ENCODE assay signal across 18 cellular contexts in the genomic region with DNA sequence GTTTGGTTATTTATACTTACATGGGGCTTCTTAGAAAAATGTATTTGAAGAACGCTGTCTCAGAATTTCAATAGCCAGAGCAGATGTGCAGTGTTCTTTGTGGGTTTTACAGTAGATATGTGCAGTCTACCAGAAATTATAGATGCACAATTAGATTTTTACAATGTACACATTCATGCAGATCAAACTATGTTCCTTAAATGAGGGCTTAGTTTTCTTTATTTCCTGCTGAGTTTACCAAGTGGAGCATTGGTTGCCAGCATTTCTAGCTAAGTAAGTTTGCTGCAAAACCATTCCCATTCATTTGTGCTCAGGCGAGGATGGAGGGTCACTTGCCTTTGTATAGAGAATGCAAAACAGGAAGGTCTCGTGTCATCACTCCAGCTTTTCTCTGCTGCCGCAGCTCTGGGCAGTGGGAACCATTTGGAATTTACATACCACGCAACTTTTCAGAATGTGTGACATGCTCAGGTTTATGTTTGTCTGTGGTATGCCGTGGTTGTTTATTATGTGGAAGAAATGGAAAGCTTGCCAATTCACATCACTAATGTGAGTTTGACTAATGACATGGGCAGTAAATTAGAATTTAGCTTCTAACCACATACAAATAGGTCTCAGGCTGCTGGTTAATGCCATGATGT.
A peak's percentile ranks its signal among the peaks of the same experiment; 100 is the strongest.
DNase-seq lines count a peak whose midpoint lies in the region; TF ChIP-seq lines count a peak whose summit lies in the region.
"Had no signal": no experiment of that assay in that cellular context is flagged by ENCODE, and none has a peak within 500 bp of the region (broad histone marks: within the 10 kb centered on the region; RNA-seq: fewer than 3 reads in every experiment).

No MANE protein-coding gene starts in this region.

- no peak for TF ChIP-seq POLR2A in adrenal gland (IDR thresholded peaks at IDR 0.05)

- intact Hi-C loops in Caco-2 (cut with micrococcal nuclease; ENCODE audit: unreplicated experiment): no loop called here
- intact Hi-C loops in adrenal gland (cut with DNase I): no loop called here

- H3K27ac Mint-ChIP-seq in Caco-2 (ENCODE audit: unreplicated experiment): no peak overlapping the region
- H3K27ac Mint-ChIP-seq: type B pancreatic cell had no signal

- H3K79me2 ChIP-seq in trophoblast cell (ENCODE audit: control insufficient read depth, insufficient read depth, low read length, poor library complexity): no peaks in the 10 kb centered on the region

- H3K27me3 ChIP-seq in trophoblast cell (ENCODE audit: insufficient read depth, low read length) (no peaks in the 10 kb centered on the region), Caco-2 (replicated peaks; ENCODE audit: control insufficient read depth, insufficient read depth, low read length) (no peaks in the 10 kb centered on the region; the same call in 1 of the 2 replicates), adrenal gland (no peaks in the 10 kb centered on the region)
- H3K27me3 ChIP-seq: body of pancreas, heart right ventricle, SJSA1 had no signal

- H3K4me1 ChIP-seq in HEK293 (ENCODE audit: control insufficient read depth, insufficient read depth, low read length) (peaks cover 6% of the 10 kb centered on the region), trophoblast cell (ENCODE audit: control insufficient read depth in 1 of 2, insufficient read depth in 2 of 2, low read length in 2 of 2) (peaks cover 0 to 2% of the 10 kb centered on the region in 2 experiments), Caco-2 (no peaks in the 10 kb centered on the region), adrenal gland (replicated peaks in 1 of 2) (no peaks in the 10 kb centered on the region)
- H3K4me1 ChIP-seq: body of pancreas had no signal

- no peak overlapping the region for H3K18ac ChIP-seq in trophoblast cell (ENCODE audit: low read length)

- no peak overlapping the region for H3K4ac ChIP-seq in trophoblast cell (ENCODE audit: low read depth, low read length)

- H2BK12ac ChIP-seq in trophoblast cell (ENCODE audit: low read length): no peak overlapping the region

- no peak overlapping the region for H3K9ac ChIP-seq in trophoblast cell (ENCODE audit: low read length)

- no peak overlapping the region for H2AFZ ChIP-seq in trophoblast cell (ENCODE audit: insufficient read depth, low read length, poor library complexity)

- no peak overlapping the region for H2BK5ac ChIP-seq in trophoblast cell (ENCODE audit: low read depth, low read length, poor library complexity)

- no peak overlapping the region for H2AK5ac ChIP-seq in trophoblast cell (ENCODE audit: low read length)

- H2BK120ac ChIP-seq in trophoblast cell (ENCODE audit: insufficient read depth, low read length, poor library complexity): no peak overlapping the region

- no peak overlapping the region for H3K14ac ChIP-seq in trophoblast cell (ENCODE audit: low read length)

- H3K36me3 ChIP-seq in HEK293 (ENCODE audit: control insufficient read depth in 2 of 2, insufficient read depth in 1 of 2, low read length in 2 of 2) (no peaks in the 10 kb centered on the region), trophoblast cell (ENCODE audit: control insufficient read depth in 1 of 2, insufficient read depth in 2 of 2, low read length in 2 of 2) (no peaks in the 10 kb centered on the region), Caco-2 (ENCODE audit: control insufficient read depth, insufficient read depth, low read length) (no peaks in the 10 kb centered on the region), adrenal gland (replicated peaks in 1 of 2) (no peaks in the 10 kb centered on the region)
- H3K36me3 ChIP-seq: SJSA1 had no signal

- no TSS peak for BruUV-seq in Caco-2 (replicated peaks; lab: Mats Ljungman, UMichigan)

- POLR2A ChIA-PET in HEK293 (lab: Yijun Ruan, JAX) (no interaction called here), Caco-2 (lab: Charles Lee) (no interaction called here)

- H3K4me3 Mint-ChIP-seq in Caco-2 (ENCODE audit: unreplicated experiment): no peak overlapping the region
- H3K4me3 Mint-ChIP-seq: type B pancreatic cell had no signal

- no peak overlapping the region for H3K4me2 ChIP-seq in trophoblast cell (ENCODE audit: low read length)

- H4K91ac ChIP-seq in trophoblast cell (ENCODE audit: low read depth, low read length): no peak overlapping the region

- CTCF ChIA-PET in HEK293 (lab: Yijun Ruan, JAX) (interaction anchor here (0.7 kb wide), 1 partner anchor 79 kb away, joined by 4 read pairs; no protein-coding TSS in a partner anchor), Caco-2 (lab: Charles Lee) (no interaction called here)

- no CpG with 5 or more reads among the region's 6 CpGs for WGBS in trophoblast cell (ENCODE audit: extremely low coverage, insufficient coverage, insufficient read length)
- WGBS in adrenal gland, 4 donors: 68 to 76% (median 72%) methylated on average over 6 of the region's 6 CpGs

- no peaks in the 10 kb centered on the region for H3K4me1 Mint-ChIP-seq in Caco-2 (ENCODE audit: low read depth, unreplicated experiment)

- no peak for TF ChIP-seq CTCF in HEK293 (tag by site-specific recombination; IDR thresholded peaks at IDR 0.05)
- TF ChIP-seq CTCF in Caco-2 (IDR thresholded peaks at IDR 0.05; ENCODE audit: insufficient read depth in 1 of 2, low read depth in 1 of 2, low read length in 1 of 2, severe bottlenecking in 1 of 2, unreplicated experiment in 1 of 2): no peak
- no peak for TF ChIP-seq CTCF in adrenal gland (IDR thresholded peaks at IDR 0.05)

- H3K27me3 Mint-ChIP-seq in Caco-2 (ENCODE audit: insufficient read depth, unreplicated experiment): no peaks in the 10 kb centered on the region
- H3K27me3 Mint-ChIP-seq: type B pancreatic cell had no signal

- H4K12ac ChIP-seq in trophoblast cell (ENCODE audit: low read depth, low read length): no peak overlapping the region

- H3K23ac ChIP-seq in trophoblast cell (ENCODE audit: low read length): no peak overlapping the region

- H3K4me3 ChIP-seq in HEK293 (ENCODE audit: low read depth, low read length) (no peak overlapping the region), trophoblast cell (ENCODE audit: low read depth, low read length) (no peak overlapping the region), Caco-2 (ENCODE audit: low read depth, low read length) (no peak overlapping the region), adrenal gland (no peak overlapping the region)
- H3K4me3 ChIP-seq: body of pancreas, heart right ventricle, SJSA1 had no signal

- no peaks in the 10 kb centered on the region for H3K79me1 ChIP-seq in trophoblast cell (ENCODE audit: low read length)

- no peak overlapping the region for H4K8ac ChIP-seq in trophoblast cell (ENCODE audit: low read depth, low read length)

- no peaks in the 10 kb centered on the region for H3K9me3 ChIP-seq in HEK293 (ENCODE audit: control insufficient read depth, insufficient read depth, low read depth, low read length)
- no peaks in the 10 kb centered on the region for H3K9me3 ChIP-seq in trophoblast cell (ENCODE audit: insufficient read depth, low read depth, low read length)
- no peaks in the 10 kb centered on the region for H3K9me3 ChIP-seq in Caco-2
- H3K9me3 ChIP-seq in adrenal gland (replicated peaks in 1 of 3): no peaks in the 10 kb centered on the region
- H3K9me3 ChIP-seq: body of pancreas, heart right ventricle, SJSA1 had no signal

- H3K36me3 Mint-ChIP-seq in Caco-2 (ENCODE audit: insufficient read depth, unreplicated experiment): no peaks in the 10 kb centered on the region
- H3K36me3 Mint-ChIP-seq: type B pancreatic cell had no signal

- DNase-seq in NCI-H526 treated with DMSO at 0.1 percent for 48 hours (lab: John Stamatoyannopoulos, UW) (peak; percentile 95), trophoblast cell (peak; percentile 24 to 57), T1000 (lab: John Stamatoyannopoulos, UW) (no peak), Caco-2 (no peak), adrenal gland (no peak)
- DNase-seq in activated CD4-positive, alpha-beta T cell treated with anti-CD3 and anti-CD28 coated beads, Interleukin-2, amount 50 U/mL, for 4 hours: no peak
- DNase-seq: activated CD4-positive, alpha-beta T cell treated with anti-CD3 and anti-CD28 coated beads for 48 hours; activated CD8-positive, alpha-beta memory T cell treated with anti-CD3 and anti-CD28 coated beads, Interleukin-2, amount 50 U/mL, for 48 hours; activated gamma-delta T cell treated with Interleukin-2 at 50 U/mL for 16 hours; body of pancreas; heart right ventricle; KG1; NCI-H1105 treated with DMSO at 0.1 percent for 48 hours; stimulated activated naive CD4-positive, alpha-beta T cell treated with Interleukin-2 at 50 U/mL for 16 hours had no signal

- H3K27ac ChIP-seq in HEK293 (ENCODE audit: extremely low read depth, low read depth, low read length): no peak overlapping the region
- H3K27ac ChIP-seq in cingulate gyrus (ENCODE audit: low read depth, low read length): peak overlapping the region; percentile 51
- no peak overlapping the region for H3K27ac ChIP-seq in trophoblast cell (ENCODE audit: low read depth, low read length)
- H3K27ac ChIP-seq in adrenal gland: no peak overlapping the region
- H3K27ac ChIP-seq: body of pancreas, heart right ventricle, SJSA1 had no signal

- no peaks in the 10 kb centered on the region for H3K9me3 Mint-ChIP-seq in Caco-2 (ENCODE audit: unreplicated experiment)
- H3K9me3 Mint-ChIP-seq: type B pancreatic cell had no signal

TF ChIP-seq in HEK293, 187 proteins besides CTCF, POLR2A, EP300 and RAD21:
- TF ChIP-seq, protein P1, sequence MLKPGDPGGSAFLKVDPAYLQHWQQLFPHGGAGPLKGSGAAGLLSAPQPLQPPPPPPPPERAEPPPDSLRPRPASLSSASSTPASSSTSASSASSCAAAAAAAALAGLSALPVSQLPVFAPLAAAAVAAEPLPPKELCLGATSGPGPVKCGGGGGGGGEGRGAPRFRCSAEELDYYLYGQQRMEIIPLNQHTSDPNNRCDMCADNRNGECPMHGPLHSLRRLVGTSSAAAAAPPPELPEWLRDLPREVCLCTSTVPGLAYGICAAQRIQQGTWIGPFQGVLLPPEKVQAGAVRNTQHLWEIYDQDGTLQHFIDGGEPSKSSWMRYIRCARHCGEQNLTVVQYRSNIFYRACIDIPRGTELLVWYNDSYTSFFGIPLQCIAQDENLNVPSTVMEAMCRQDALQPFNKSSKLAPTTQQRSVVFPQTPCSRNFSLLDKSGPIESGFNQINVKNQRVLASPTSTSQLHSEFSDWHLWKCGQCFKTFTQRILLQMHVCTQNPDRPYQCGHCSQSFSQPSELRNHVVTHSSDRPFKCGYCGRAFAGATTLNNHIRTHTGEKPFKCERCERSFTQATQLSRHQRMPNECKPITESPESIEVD (tag by site-specific recombination; IDR thresholded peaks at IDR 0.05): peak; percentile 39
- TF ChIP-seq ZNF664 (tag by site-specific recombination; IDR thresholded peaks at IDR 0.05) (no peak), ZFP3 (tag by site-specific recombination; IDR thresholded peaks at IDR 0.05; ENCODE audit: low read depth) (no peak)

Comparison
In these comparisons a context has a peak if more than half of its experiments do, and no peak if none do; other contexts are left out.
1. DNase-seq: peak in NCI-H526 treated with DMSO at 0.1 percent for 48 hours (single experiment) and trophoblast cell (2 of 2); none in T1000 (single experiment), Caco-2 (0 of 2), activated CD4-positive, alpha-beta T cell treated with anti-CD3 and anti-CD28 coated beads, Interleukin-2, amount 50 U/mL, for 4 hours (0 of 2) and adrenal gland (0 of 7).